In genomic region chr6:168886306-168886854, GRCh38 we compare ENCODE assay signal across 23 cellular contexts.
"Had no signal": no experiment of that assay in that cellular context is flagged by ENCODE, and none has a peak within 500 bp of the region (broad histone marks: within the 10 kb centered on the region; RNA-seq: fewer than 3 reads in every experiment).

No MANE protein-coding gene starts in this region.

- H3K27ac ChIP-seq: coronary artery, esophagus squamous epithelium, gastroesophageal sphincter, lower lobe of right lung, psoas muscle, right atrium auricular region, upper lobe of right lung had no signal

- H3K27me3 ChIP-seq: right atrium auricular region had no signal

- ATAC-seq: activated T-cell treated with anti-CD3 and anti-CD28 coated beads, Interleukin-2, amount 50 U/mL, for 72 hours; gastroesophageal sphincter; lower lobe of right lung; naive thymus-derived CD8-positive, alpha-beta T cell; stimulated activated naive CD8-positive, alpha-beta T cell treated with anti-CD3 and anti-CD28 coated beads, Interleukin-15, Interleukin-2, amounts not matched to agents 100 U/mL and 50 U/mL, for 24 hours; T-helper 17 cell; upper lobe of right lung had no signal

- H3K9me3 ChIP-seq: esophagus squamous epithelium, gastroesophageal sphincter, lower lobe of right lung, psoas muscle, right atrium auricular region, upper lobe of right lung had no signal

- DNase-seq: activated CD4-positive, alpha-beta memory T cell treated with anti-CD3 and anti-CD28 coated beads for 36 hours; activated CD4-positive, alpha-beta T cell treated with anti-CD3 and anti-CD28 coated beads for 48 hours; activated effector memory CD4-positive, alpha-beta T cell treated with Interleukin-2 at 50 U/mL for 16 hours; activated naive CD4-positive, alpha-beta T cell treated with anti-CD3 and anti-CD28 coated beads for 36 hours; activated naive CD8-positive, alpha-beta T cell treated with anti-CD3 and anti-CD28 coated beads, Interleukin-2, amount 10 ng/mL, durations not matched to agents 7 days and 5 days; activated T-cell treated with anti-CD3 and anti-CD28 coated beads, Interleukin-2, amount 50 U/mL, for 72 hours; amniotic stem cell; cerebellar nuclear complex; endodermal cell; esophagus squamous epithelium; head of caudate nucleus; kidney; lower lobe of right lung; naive thymus-derived CD8-positive, alpha-beta T cell; psoas muscle; stimulated activated CD4-positive, alpha-beta T cell treated with anti-CD3 and anti-CD28 coated beads, Interleukin-12 subunit alpha, Interleukin-12 subunit beta, amount 100 ng/mL, for 4 hours; stimulated activated CD4-positive, alpha-beta T cell treated with anti-CD3 and anti-CD28 coated beads, Interleukin-4, amount 100 ng/mL, for 4 hours; stimulated activated naive CD8-positive, alpha-beta T cell treated with anti-CD3 and anti-CD28 coated beads, Interleukin-15, Interleukin-2, amounts not matched to agents 100 U/mL and 50 U/mL, for 24 hours; T-helper 17 cell; upper lobe of right lung had no signal

- H3K36me3 ChIP-seq: esophagus squamous epithelium, gastroesophageal sphincter, lower lobe of right lung, right atrium auricular region, upper lobe of right lung had no signal

- H3K4me1 ChIP-seq: psoas muscle, right atrium auricular region, upper lobe of right lung had no signal

- H3K4me3 ChIP-seq: coronary artery, esophagus squamous epithelium, gastroesophageal sphincter, lower lobe of right lung, psoas muscle, right atrium auricular region, upper lobe of right lung had no signal
